Comparison of ENCODE assay signal across 15 cellular contexts in genomic region chr16:69321080-69321479, GRCh38. TPM values are rescaled to one million over a fixed set of nuclear protein-coding genes. Genes with fewer than 3 reads are reported as not detected.
"Had no signal": no experiment of that assay in that cellular context is flagged by ENCODE, and none has a peak within 500 bp of the region (broad histone marks: within the 10 kb centered on the region; RNA-seq: fewer than 3 reads in every experiment).

No MANE protein-coding gene starts in this region.

- H3K27me3 ChIP-seq: brain microvascular endothelial cell had no signal

- DNase-seq: activated CD4-positive, alpha-beta T cell treated with anti-CD3 and anti-CD28 coated beads for 48 hours; activated CD8-positive, alpha-beta memory T cell treated with anti-CD3 and anti-CD28 coated beads, Interleukin-2, amount 50 U/mL, for 48 hours; activated naive CD4-positive, alpha-beta T cell treated with Interleukin-2 at 50 U/mL for 16 hours; brain microvascular endothelial cell; mammary epithelial cell; mucosa of descending colon; naive thymus-derived CD8-positive, alpha-beta T cell; SHP77 treated with DMSO at 0.1 percent for 48 hours; small intestine had no signal

- H3K9me3 ChIP-seq: mucosa of descending colon had no signal

- H3K27me3 Mint-ChIP-seq: naive thymus-derived CD8-positive, alpha-beta T cell; stimulated activated memory B cell treated with anti-CD40 and anti-IgM and Interleukin-4, amounts not matched to agents 10 μg/mL and 1 μg/mL and 100 μg/mL, for 72 hours had no signal

- H3K27ac Mint-ChIP-seq: stimulated activated memory B cell treated with anti-CD40 and anti-IgM and Interleukin-4, amounts not matched to agents 10 μg/mL and 1 μg/mL and 100 μg/mL, for 72 hours; T-helper 1 cell treated with Interleukin-12 subunit alpha and Interleukin-12 subunit beta and Interleukin-4 antibody, amounts not matched to agents 30 μg/mL and 1 μg/mL, for 36 hours had no signal

- H3K4me3 Mint-ChIP-seq: activated T-helper 1 cell treated with anti-CD3 and anti-CD28 coated beads, Interleukin-12 subunit alpha, Interleukin-12 subunit beta, Interleukin-2, Interleukin-4 antibody, amounts not matched to agents 30 ng/mL and 10 ng/mL and 1 ng/mL, durations not matched to agents 14 hours and 24 hours and 36 hours; naive thymus-derived CD8-positive, alpha-beta T cell; stimulated activated memory B cell treated with anti-CD40 and anti-IgM and Interleukin-4, amounts not matched to agents 10 μg/mL and 1 μg/mL and 100 μg/mL, for 72 hours; T-helper 1 cell treated with Interleukin-12 subunit alpha and Interleukin-12 subunit beta and Interleukin-4 antibody, amounts not matched to agents 30 μg/mL and 1 μg/mL, for 36 hours had no signal

- H3K27ac ChIP-seq: brain microvascular endothelial cell had no signal

- H3K4me3 ChIP-seq: mucosa of descending colon had no signal

- H3K9me3 Mint-ChIP-seq: activated T-helper 1 cell treated with anti-CD3 and anti-CD28 coated beads, Interleukin-12 subunit alpha, Interleukin-12 subunit beta, Interleukin-2, Interleukin-4 antibody, amounts not matched to agents 30 ng/mL and 10 ng/mL and 1 ng/mL, durations not matched to agents 14 hours and 24 hours and 36 hours; naive thymus-derived CD8-positive, alpha-beta T cell; stimulated activated memory B cell treated with anti-CD40 and anti-IgM and Interleukin-4, amounts not matched to agents 10 μg/mL and 1 μg/mL and 100 μg/mL, for 72 hours; T-helper 1 cell treated with Interleukin-12 subunit alpha and Interleukin-12 subunit beta and Interleukin-4 antibody, amounts not matched to agents 30 μg/mL and 1 μg/mL, for 36 hours had no signal

- ATAC-seq: esophagus mucosa; mucosa of descending colon; naive thymus-derived CD8-positive, alpha-beta T cell; stimulated activated memory B cell treated with anti-CD40 and anti-IgM and Interleukin-4, amounts not matched to agents 10 μg/mL and 1 μg/mL and 100 μg/mL, for 72 hours had no signal

RNA-seq across cellular contexts. Expression of gene TMED6, which starts 30.5 kb away (rescaled TPM):
- total RNA-seq: dermis microvascular lymphatic vessel endothelial cell, urinary bladder had no signal
- polyA plus RNA-seq: mammary epithelial cell had no signal
